In the genomic region with DNA sequence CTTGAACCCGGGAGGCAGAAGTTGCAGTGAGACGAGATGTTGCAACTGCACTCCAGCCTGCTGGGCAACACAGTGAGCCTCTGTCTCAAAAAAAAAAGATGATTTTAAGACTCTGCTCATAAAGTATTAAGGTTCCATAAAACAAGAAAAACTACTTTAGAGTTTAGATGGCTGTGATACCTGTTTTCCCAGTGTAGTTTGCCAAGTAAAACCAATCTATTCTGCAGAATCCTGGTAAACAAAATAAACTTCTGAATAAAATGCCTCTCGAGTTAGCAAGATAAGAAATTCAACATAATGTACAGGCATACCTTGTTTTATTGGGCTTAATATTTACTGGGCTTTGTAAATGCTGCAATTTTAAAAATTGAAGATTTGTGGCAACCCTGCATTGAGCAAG, we compare ENCODE assay signal across 32 cellular contexts.
"Had no signal": no experiment of that assay in that cellular context is flagged by ENCODE, and none has a peak within 500 bp of the region (broad histone marks: within the 10 kb centered on the region; RNA-seq: fewer than 3 reads in every experiment).

No MANE protein-coding gene starts in this region.

- H3K4me1 ChIP-seq: esophagus muscularis mucosa, gastroesophageal sphincter had no signal

- H3K27me3 Mint-ChIP-seq: activated CD4-positive, alpha-beta memory T cell treated with anti-CD3 and anti-CD28 coated beads, Interleukin-2, amount 10 ng/mL, durations not matched to agents 7 days and 5 days; activated CD4-positive, alpha-beta T cell treated with anti-CD3 and anti-CD28 coated beads, Interleukin-2, amount 10 ng/mL, durations not matched to agents 7 days and 5 days; activated naive CD8-positive, alpha-beta T cell; activated T-cell treated with anti-CD3 and anti-CD28 coated beads, Interleukin-2, amount 50 U/mL, for 24 hours; activated T-helper 17 cell treated with anti-CD3 and anti-CD28 coated beads, Interleukin-2, amount 50 U/mL, for 72 hours; central memory CD8-positive, alpha-beta T cell; dendritic cell treated with granulocyte-macrophage colony-stimulating factor and Interleukin-4, amounts not matched to agents 40 ng/mL and 50 ng/mL, for 4 days had no signal

- H3K4me3 Mint-ChIP-seq: activated CD4-positive, alpha-beta memory T cell treated with anti-CD3 and anti-CD28 coated beads, Interleukin-2, amount 10 ng/mL, durations not matched to agents 7 days and 5 days; activated CD4-positive, alpha-beta T cell treated with anti-CD3 and anti-CD28 coated beads, Interleukin-2, amount 10 ng/mL, durations not matched to agents 7 days and 5 days; activated naive CD8-positive, alpha-beta T cell; activated T-cell treated with anti-CD3 and anti-CD28 coated beads, Interleukin-2, amount 50 U/mL, for 24 hours; activated T-helper 17 cell treated with anti-CD3 and anti-CD28 coated beads, Interleukin-2, amount 50 U/mL, for 72 hours; central memory CD8-positive, alpha-beta T cell; dendritic cell treated with granulocyte-macrophage colony-stimulating factor and Interleukin-4, amounts not matched to agents 40 ng/mL and 50 ng/mL, for 4 days; endodermal cell; T-helper 1 cell treated with Interleukin-12 subunit alpha and Interleukin-12 subunit beta and Interleukin-4 antibody, amounts not matched to agents 30 μg/mL and 1 μg/mL, for 36 hours; T-helper 2 cell treated with Interferon-gamma antibody and Interleukin-4, amounts not matched to agents 5 μg/mL and 100 μg/mL, for 36 hours; WTC11 had no signal

- H3K9me3 ChIP-seq: esophagus muscularis mucosa, gastroesophageal sphincter, heart right ventricle had no signal

- H3K27ac Mint-ChIP-seq: activated CD4-positive, alpha-beta memory T cell treated with anti-CD3 and anti-CD28 coated beads, Interleukin-2, amount 10 ng/mL, durations not matched to agents 7 days and 5 days; activated CD4-positive, alpha-beta T cell treated with anti-CD3 and anti-CD28 coated beads, Interleukin-2, amount 10 ng/mL, durations not matched to agents 7 days and 5 days; activated naive CD8-positive, alpha-beta T cell; activated T-cell treated with anti-CD3 and anti-CD28 coated beads, Interleukin-2, amount 50 U/mL, for 24 hours; activated T-helper 17 cell treated with anti-CD3 and anti-CD28 coated beads, Interleukin-2, amount 50 U/mL, for 72 hours; dendritic cell treated with granulocyte-macrophage colony-stimulating factor and Interleukin-4, amounts not matched to agents 40 ng/mL and 50 ng/mL, for 4 days; endodermal cell; T-helper 1 cell treated with Interleukin-12 subunit alpha and Interleukin-12 subunit beta and Interleukin-4 antibody, amounts not matched to agents 30 μg/mL and 1 μg/mL, for 36 hours; T-helper 2 cell treated with Interferon-gamma antibody and Interleukin-4, amounts not matched to agents 5 μg/mL and 100 μg/mL, for 36 hours; WTC11 had no signal

- H3K27me3 ChIP-seq: brain microvascular endothelial cell, dorsolateral prefrontal cortex, esophagus muscularis mucosa, foreskin keratinocyte, gastroesophageal sphincter, heart right ventricle had no signal

- H3K9me3 Mint-ChIP-seq: activated CD4-positive, alpha-beta memory T cell treated with anti-CD3 and anti-CD28 coated beads, Interleukin-2, amount 10 ng/mL, durations not matched to agents 7 days and 5 days; activated CD4-positive, alpha-beta T cell treated with anti-CD3 and anti-CD28 coated beads, Interleukin-2, amount 10 ng/mL, durations not matched to agents 7 days and 5 days; activated T-cell treated with anti-CD3 and anti-CD28 coated beads, Interleukin-2, amount 50 U/mL, for 24 hours; activated T-helper 17 cell treated with anti-CD3 and anti-CD28 coated beads, Interleukin-2, amount 50 U/mL, for 72 hours; central memory CD8-positive, alpha-beta T cell; dendritic cell treated with granulocyte-macrophage colony-stimulating factor and Interleukin-4, amounts not matched to agents 40 ng/mL and 50 ng/mL, for 4 days; endodermal cell; T-helper 1 cell treated with Interleukin-12 subunit alpha and Interleukin-12 subunit beta and Interleukin-4 antibody, amounts not matched to agents 30 μg/mL and 1 μg/mL, for 36 hours; T-helper 2 cell treated with Interferon-gamma antibody and Interleukin-4, amounts not matched to agents 5 μg/mL and 100 μg/mL, for 36 hours; WTC11 had no signal

- ATAC-seq: activated T-helper 17 cell treated with anti-CD3 and anti-CD28 coated beads, Interleukin-2, amount 50 U/mL, for 72 hours; foreskin keratinocyte; gastroesophageal sphincter; WTC11 had no signal

- DNase-seq: activated CD4-positive, alpha-beta memory T cell treated with anti-CD3 and anti-CD28 coated beads, Interleukin-2, amount 10 ng/mL, durations not matched to agents 7 days and 5 days; activated CD4-positive, alpha-beta T cell treated with anti-CD3 and anti-CD28 coated beads for 1 hour; activated CD4-positive, alpha-beta T cell treated with anti-CD3 and anti-CD28 coated beads for 4 hours; activated CD4-positive, alpha-beta T cell treated with anti-CD3 and anti-CD28 coated beads, Interleukin-2, amount 10 ng/mL, durations not matched to agents 7 days and 5 days; activated CD4-positive, alpha-beta T cell treated with anti-CD3 and anti-CD28 coated beads, Interleukin-2, amount 50 U/mL, for 4 hours; activated CD8-positive, alpha-beta memory T cell treated with anti-CD3 and anti-CD28 coated beads, Interleukin-2, amount 50 U/mL, for 48 hours; activated effector memory CD4-positive, alpha-beta T cell treated with Interleukin-2 at 50 U/mL for 16 hours; activated gamma-delta T cell treated with Interleukin-2 at 50 U/mL for 16 hours; activated naive CD4-positive, alpha-beta T cell treated with anti-CD3 and anti-CD28 coated beads, Interleukin-2, amount 50 U/mL, for 16 hours; activated naive CD4-positive, alpha-beta T cell treated with Interleukin-2 at 50 U/mL for 16 hours; activated T-cell treated with anti-CD3 and anti-CD28 coated beads for 4 hours; activated T-cell treated with anti-CD3 and anti-CD28 coated beads, Interleukin-2, amount 50 U/mL, for 24 hours; amniotic stem cell; anterior cingulate cortex; brain microvascular endothelial cell; dorsolateral prefrontal cortex; effector memory CD4-positive, alpha-beta T cell; endodermal cell; erythroblast; foreskin keratinocyte; heart right ventricle; T1000 had no signal

- H3K27ac ChIP-seq: brain microvascular endothelial cell, coronary artery, dorsolateral prefrontal cortex, esophagus muscularis mucosa, foreskin keratinocyte, gastroesophageal sphincter had no signal

- H3K4me3 ChIP-seq: coronary artery, dorsolateral prefrontal cortex, esophagus muscularis mucosa, gastroesophageal sphincter, heart right ventricle had no signal

- H3K4me1 Mint-ChIP-seq: activated T-helper 17 cell treated with anti-CD3 and anti-CD28 coated beads, Interleukin-2, amount 50 U/mL, for 72 hours; central memory CD8-positive, alpha-beta T cell; endodermal cell; WTC11 had no signal
